In genomic region chr3:9940746-9941145, GRCh38 we compare ENCODE assay signal across 30 cellular contexts. TPM values are rescaled to one million over a fixed set of nuclear protein-coding genes. Genes with fewer than 3 reads are reported as not detected.
"Had no signal": no experiment of that assay in that cellular context is flagged by ENCODE, and none has a peak within 500 bp of the region (broad histone marks: within the 10 kb centered on the region; RNA-seq: fewer than 3 reads in every experiment).

No MANE protein-coding gene starts in this region.

- FAIRE-seq: small intestine, urothelium cell line had no signal

- DNase-seq: nephron progenitor cell; occipital lobe; ovary; posterior cingulate gyrus; psoas muscle; right cardiac atrium; right lobe of liver; sigmoid colon; small intestine; stimulated activated CD4-positive, alpha-beta T cell treated with anti-CD3 and anti-CD28 coated beads, Interleukin-15, amount 100 ng/mL, for 24 hours; stimulated activated CD4-positive, alpha-beta T cell treated with anti-CD3 and anti-CD28 coated beads, Interleukin-2, amount 100 ng/mL, for 24 hours; stimulated activated CD4-positive, alpha-beta T cell treated with anti-CD3 and anti-CD28 coated beads, Interleukin-2, amount 100 ng/mL, for 48 hours; stimulated activated CD4-positive, alpha-beta T cell treated with anti-CD3 and anti-CD28 coated beads, Interleukin-4, amount 100 ng/mL, for 24 hours; stimulated activated naive B cell treated with anti-CD40 and anti-IgM and Interleukin-4, amounts not matched to agents 10 μg/mL and 1 μg/mL and 100 μg/mL, for 72 hours; stimulated activated naive CD4-positive, alpha-beta T cell treated with Interleukin-2 at 50 U/mL for 16 hours; stomach; testis; tibial artery; transverse colon had no signal

- H3K27me3 Mint-ChIP-seq: naive thymus-derived CD8-positive, alpha-beta T cell; natural killer cell treated with Interleukin-12 subunit alpha and Interleukin-12 subunit beta and Interleukin-15 and Interleukin-18, amount 100 ng/mL, for 72 hours; progenitor cell of endocrine pancreas; stimulated activated naive B cell treated with anti-CD40 and anti-IgM and Interleukin-4, amounts not matched to agents 10 μg/mL and 1 μg/mL and 100 μg/mL, for 72 hours; stimulated activated naive CD8-positive, alpha-beta T cell treated with anti-CD3 and anti-CD28 coated beads, Interleukin-15, Interleukin-2, amounts not matched to agents 100 ng/mL and 50 ng/mL, for 24 hours; type B pancreatic cell had no signal

- H3K9me3 ChIP-seq: ovary, psoas muscle, right lobe of liver, sigmoid colon, stomach, testis, tibial artery, transverse colon, vagina had no signal

- H3K9me3 Mint-ChIP-seq: naive thymus-derived CD8-positive, alpha-beta T cell; natural killer cell treated with Interleukin-12 subunit alpha and Interleukin-12 subunit beta and Interleukin-15 and Interleukin-18, amount 100 ng/mL, for 72 hours; nephron progenitor cell; neural crest cell; stimulated activated effector memory CD8-positive, alpha-beta T cell treated with anti-CD3 and anti-CD28 coated beads, Interleukin-12 subunit alpha, Interleukin-12 subunit beta, amount 100 ng/mL, for 72 hours; stimulated activated naive CD8-positive, alpha-beta T cell treated with anti-CD3 and anti-CD28 coated beads, Interleukin-15, Interleukin-2, amounts not matched to agents 100 ng/mL and 50 ng/mL, for 24 hours; type B pancreatic cell had no signal

- H3K27me3 ChIP-seq: ovary, right lobe of liver, sigmoid colon, stomach, testis, tibial artery, transverse colon, vagina had no signal

- H2AFZ ChIP-seq: parathyroid adenoma had no signal

- H3K27ac Mint-ChIP-seq: natural killer cell treated with Interleukin-12 subunit alpha and Interleukin-12 subunit beta and Interleukin-15 and Interleukin-18, amount 100 ng/mL, for 72 hours; nephron progenitor cell; progenitor cell of endocrine pancreas; stimulated activated naive B cell treated with anti-CD40 and anti-IgM and Interleukin-4, amounts not matched to agents 10 μg/mL and 1 μg/mL and 100 μg/mL, for 72 hours; stimulated activated naive CD8-positive, alpha-beta T cell treated with anti-CD3 and anti-CD28 coated beads, Interleukin-15, Interleukin-2, amounts not matched to agents 100 ng/mL and 50 ng/mL, for 24 hours; type B pancreatic cell had no signal

- H3K4me1 ChIP-seq: parathyroid adenoma, testis had no signal

- ATAC-seq: naive thymus-derived CD8-positive, alpha-beta T cell; natural killer cell treated with Interleukin-12 subunit alpha and Interleukin-12 subunit beta and Interleukin-15 and Interleukin-18, amount 100 ng/mL, for 72 hours; psoas muscle; right cardiac atrium; right lobe of liver; stimulated activated effector memory CD8-positive, alpha-beta T cell treated with anti-CD3 and anti-CD28 coated beads, Interleukin-12 subunit alpha, Interleukin-12 subunit beta, amount 100 ng/mL, for 72 hours; stimulated activated naive B cell treated with anti-CD40 and anti-IgM and Interleukin-4, amounts not matched to agents 10 μg/mL and 1 μg/mL and 100 μg/mL, for 72 hours had no signal

- H3K36me3 ChIP-seq: ovary, transverse colon had no signal

- H3K4me3 Mint-ChIP-seq: naive thymus-derived CD8-positive, alpha-beta T cell; natural killer cell treated with Interleukin-12 subunit alpha and Interleukin-12 subunit beta and Interleukin-15 and Interleukin-18, amount 100 ng/mL, for 72 hours; nephron progenitor cell; neural crest cell; stimulated activated effector memory CD8-positive, alpha-beta T cell treated with anti-CD3 and anti-CD28 coated beads, Interleukin-12 subunit alpha, Interleukin-12 subunit beta, amount 100 ng/mL, for 72 hours; stimulated activated naive CD8-positive, alpha-beta T cell treated with anti-CD3 and anti-CD28 coated beads, Interleukin-15, Interleukin-2, amounts not matched to agents 100 ng/mL and 50 ng/mL, for 24 hours; type B pancreatic cell had no signal

- H3K9ac ChIP-seq: parathyroid adenoma had no signal

- H3K27ac ChIP-seq: ovary, parathyroid adenoma, psoas muscle, right lobe of liver, sigmoid colon, stomach, testis, tibial artery, transverse colon, vagina had no signal

- H3K79me2 ChIP-seq: parathyroid adenoma had no signal

- H3K4me3 ChIP-seq: ovary, psoas muscle, right lobe of liver, sigmoid colon, stomach, testis, tibial artery, transverse colon, vagina had no signal

RNA-seq across cellular contexts. Expression of gene IL17RE, which starts 38.1 kb away (rescaled TPM):
- total RNA-seq: occipital lobe, skeletal muscle tissue had no signal
